ENCODE assay signal across 1 cellular context in genomic region chr3:142578309-142579223, GRCh38.
A peak's percentile ranks its signal among the peaks of the same experiment; 100 is the strongest.
TF ChIP-seq lines count a peak whose summit lies in the region.

ATR (minus strand) TSS chr3:142578733; CDS start chr3:142578704, 29 bp downstream.

TF ChIP-seq in HEK293, 187 proteins besides CTCF, POLR2A, EP300 and RAD21 (continued from another document and continues in another):
- TF ChIP-seq ZNF157 (tag by site-specific recombination; IDR thresholded peaks at IDR 0.05): no peak
- TF ChIP-seq ZXDB (tag by site-specific recombination; IDR thresholded peaks at IDR 0.05): peak; percentile 92
- TF ChIP-seq SP2 (tag by site-specific recombination; IDR thresholded peaks at IDR 0.05): peak; percentile 78
- peak; percentile 55; the same call in 1 of the 2 replicates for TF ChIP-seq WT1 (tag by site-specific recombination; IDR thresholded peaks at IDR 0.05)
- no peak for TF ChIP-seq GLI2 (tag by site-specific recombination; IDR thresholded peaks at IDR 0.05; ENCODE audit: borderline replicate concordance, low read depth)
- TF ChIP-seq SP7 (tag by site-specific recombination; IDR thresholded peaks at IDR 0.05): peak; percentile 85
- TF ChIP-seq EGR2 (tag by site-specific recombination; IDR thresholded peaks at IDR 0.05; ENCODE audit: low read depth): peak; percentile 67
- peak; percentile 50; the same call in 1 of the 2 replicates for TF ChIP-seq ZNF600 (tag by site-specific recombination; IDR thresholded peaks at IDR 0.05)
- TF ChIP-seq TSHZ1 (tag by site-specific recombination; IDR thresholded peaks at IDR 0.05; ENCODE audit: borderline replicate concordance): no peak; the same call in 1 of the 2 replicates
- no peak for TF ChIP-seq ZNF558 (tag by site-specific recombination; IDR thresholded peaks at IDR 0.05)
- TF ChIP-seq ZNF549 (tag by site-specific recombination; IDR thresholded peaks at IDR 0.05): no peak
- TF ChIP-seq ZNF350 (tag by site-specific recombination; IDR thresholded peaks at IDR 0.05): no peak
- peak; percentile 100 for TF ChIP-seq ZIC2 (tag by site-specific recombination; IDR thresholded peaks at IDR 0.05)
- TF ChIP-seq ZNF366 (tag by site-specific recombination; conservative IDR thresholded peaks at IDR 0.05): peak; percentile 22; the same call in 1 of the 2 replicates
- TF ChIP-seq ZSCAN4 (tag by site-specific recombination; IDR thresholded peaks at IDR 0.05): peak; percentile 22; the same call in 1 of the 2 replicates
- peak; percentile 79 for TF ChIP-seq ZNF184 (tag by site-specific recombination; IDR thresholded peaks at IDR 0.05)
- TF ChIP-seq ZNF677 (tag by site-specific recombination; IDR thresholded peaks at IDR 0.05): no peak
- no peak for TF ChIP-seq ZNF707 (tag by site-specific recombination; IDR thresholded peaks at IDR 0.05)
- 0 out of 2 replicates have a peak, but pooled peaks have one; percentile 52 for TF ChIP-seq ZSCAN23 (tag by site-specific recombination; IDR thresholded peaks at IDR 0.05)
- TF ChIP-seq ELK4 (IDR thresholded peaks at IDR 0.05; ENCODE audit: borderline replicate concordance, low read depth, low read length): peak; percentile 32; the same call in 1 of the 2 replicates
- TF ChIP-seq ZNF645 (tag by site-specific recombination; IDR thresholded peaks at IDR 0.05): no peak
- TF ChIP-seq ZNF394 (tag by site-specific recombination; IDR thresholded peaks at IDR 0.05; ENCODE audit: borderline replicate concordance): peak; percentile 75; the same call in 1 of the 2 replicates
- 0 out of 2 replicates have a peak, but pooled peaks have one; percentile 46 for TF ChIP-seq ZNF785 (tag by site-specific recombination; IDR thresholded peaks at IDR 0.05)
- no peak for TF ChIP-seq ZNF133 (tag by site-specific recombination; IDR thresholded peaks at IDR 0.05)
- 0 out of 2 replicates have a peak, but pooled peaks have one; percentile 65 for TF ChIP-seq GLI4 (tag by site-specific recombination; IDR thresholded peaks at IDR 0.05)
- peak; percentile 66 for TF ChIP-seq SETDB1 (IDR thresholded peaks at IDR 0.05; ENCODE audit: insufficient read length, low read length)
- no peak for TF ChIP-seq PRDM6 (tag by site-specific recombination; IDR thresholded peaks at IDR 0.05)
- peak; percentile 91; the same call in 1 of the 2 replicates for TF ChIP-seq ZNF121 (tag by site-specific recombination; IDR thresholded peaks at IDR 0.05)
- 0 out of 2 replicates have a peak, but pooled peaks have one; percentile 10 for TF ChIP-seq ZBTB6 (tag by site-specific recombination; IDR thresholded peaks at IDR 0.05)
- 0 out of 2 replicates have a peak, but pooled peaks have one; percentile 28 for TF ChIP-seq INSM2 (tag by site-specific recombination; IDR thresholded peaks at IDR 0.05)
- TF ChIP-seq ZNF658 (tag by site-specific recombination; IDR thresholded peaks at IDR 0.05): no peak
- 0 out of 2 replicates have a peak, but pooled peaks have one; percentile 40 for TF ChIP-seq KLF1 (tag by site-specific recombination; IDR thresholded peaks at IDR 0.05)
- no peak for TF ChIP-seq ZBTB49 (tag by site-specific recombination; IDR thresholded peaks at IDR 0.05; ENCODE audit: low read depth)
- TF ChIP-seq ZNF514 (tag by site-specific recombination; IDR thresholded peaks at IDR 0.05): no peak
- TF ChIP-seq MEIS1 (CRISPR knock-in tag; IDR thresholded peaks at IDR 0.05; ENCODE audit: borderline replicate concordance): no peak
- peak; percentile 87 for TF ChIP-seq ZBTB17 (tag by site-specific recombination; IDR thresholded peaks at IDR 0.05)
- peak; percentile 65 for TF ChIP-seq ZNF629 (tag by site-specific recombination; IDR thresholded peaks at IDR 0.05)
- TF ChIP-seq ZBTB44 (tag by site-specific recombination; IDR thresholded peaks at IDR 0.05): peak; percentile 65; the same call in 1 of the 2 replicates
- TF ChIP-seq ZNF354C (tag by site-specific recombination; IDR thresholded peaks at IDR 0.05; ENCODE audit: borderline replicate concordance, low read depth): no peak
- TF ChIP-seq ZNF747 (tag by site-specific recombination; IDR thresholded peaks at IDR 0.05): no peak
- peak; percentile 91 for TF ChIP-seq ZNF660 (tag by site-specific recombination; IDR thresholded peaks at IDR 0.05)
- peak; percentile 94; the same call in 1 of the 2 replicates for TF ChIP-seq ZFP37 (tag by site-specific recombination; IDR thresholded peaks at IDR 0.05)
- TF ChIP-seq KLF17 (tag by site-specific recombination; IDR thresholded peaks at IDR 0.05): 0 out of 2 replicates have a peak, but pooled peaks have one; percentile 42
- TF ChIP-seq ZNF132 (tag by site-specific recombination; IDR thresholded peaks at IDR 0.05; ENCODE audit: borderline replicate concordance): no peak
- peak; percentile 72; the same call in 1 of the 2 replicates for TF ChIP-seq ZNF501 (tag by site-specific recombination; IDR thresholded peaks at IDR 0.05)
- peak; percentile 61 for TF ChIP-seq ZBTB21 (tag by site-specific recombination; IDR thresholded peaks at IDR 0.05)
